ENCODE assay signal across 8 cellular contexts in genomic region chr16:55370762-55371482, GRCh38. TPM values are rescaled to one million over a fixed set of nuclear protein-coding genes. Genes with fewer than 3 reads are reported as not detected.
DNase-seq lines count a peak whose midpoint lies in the region; TF ChIP-seq lines count a peak whose summit lies in the region.

No MANE protein-coding gene starts in this region.

- H3K36me3 ChIP-seq in colonic mucosa (no peaks in the 10 kb centered on the region), transverse colon (no peaks in the 10 kb centered on the region)

- no peak overlapping the region for H3K9ac ChIP-seq in colonic mucosa (ENCODE audit: low read depth in 2 of 2, low read length in 2 of 2)

- TF ChIP-seq CTCF in colonic mucosa (IDR thresholded peaks at IDR 0.05) (no peak), transverse colon (IDR thresholded peaks at IDR 0.05) (peak in 1 of 5 experiments; percentile 13)

- H3K9me3 ChIP-seq in colonic mucosa (no peaks in the 10 kb centered on the region), transverse colon (no peaks in the 10 kb centered on the region)

- no peaks in the 10 kb centered on the region for H3K4me1 ChIP-seq in colonic mucosa
- H3K4me1 ChIP-seq in transverse colon: no peaks in the 10 kb centered on the region

- in situ Hi-C loops in transverse colon (cut with MboI; ENCODE audit: low pct_ligation_motif_present in 1 of 4, low pct_unique_long_range_greater_than_20kb in 1 of 4, low sequenced_read_pairs in 3 of 4): no loop called here

- H3K4me3 ChIP-seq in colonic mucosa: no peak overlapping the region
- H3K4me3 ChIP-seq in transverse colon: no peak overlapping the region

- CTCF ChIA-PET in activated CD4-positive, alpha-beta memory T cell treated with anti-CD3 and anti-CD28 coated beads for 36 hours (lab: Charles Lee): no interaction called here
- CTCF ChIA-PET in activated CD4-positive, alpha-beta memory T cell treated with anti-CD3 and anti-CD28 coated beads, Interleukin-2, amount 10 ng/mL, durations not matched to agents 7 days and 5 days (lab: Charles Lee): no interaction called here

- no peaks in the 10 kb centered on the region for H3K36me3 Mint-ChIP-seq in activated CD4-positive, alpha-beta memory T cell treated with anti-CD3 and anti-CD28 coated beads for 36 hours
- no peaks in the 10 kb centered on the region for H3K36me3 Mint-ChIP-seq in activated CD4-positive, alpha-beta memory T cell treated with anti-CD3 and anti-CD28 coated beads, Interleukin-2, amount 10 ng/mL, durations not matched to agents 7 days and 5 days (ENCODE audit: low read depth)

- no peak for TF ChIP-seq EP300 in transverse colon (IDR thresholded peaks at IDR 0.05; ENCODE audit: low read depth)

- intact Hi-C loops in activated CD4-positive, alpha-beta memory T cell treated with anti-CD3 and anti-CD28 coated beads for 36 hours (cut with micrococcal nuclease): no loop called here
- intact Hi-C loops in colonic mucosa (cut with DNase I) (no loop called here), transverse colon (cut with DNase I; ENCODE audit: low total_unique reads) (no loop called here)

- H3K27ac Mint-ChIP-seq in activated CD4-positive, alpha-beta memory T cell treated with anti-CD3 and anti-CD28 coated beads for 36 hours: no peak overlapping the region
- no peak overlapping the region for H3K27ac Mint-ChIP-seq in activated CD4-positive, alpha-beta memory T cell treated with anti-CD3 and anti-CD28 coated beads, Interleukin-2, amount 10 ng/mL, durations not matched to agents 7 days and 5 days

- POLR2A ChIA-PET in activated CD4-positive, alpha-beta memory T cell treated with anti-CD3 and anti-CD28 coated beads for 36 hours (lab: Charles Lee): no interaction called here
- POLR2A ChIA-PET in activated CD4-positive, alpha-beta memory T cell treated with anti-CD3 and anti-CD28 coated beads, Interleukin-2, amount 10 ng/mL, durations not matched to agents 7 days and 5 days (lab: Charles Lee): no interaction called here

- H3K27me3 Mint-ChIP-seq in activated CD4-positive, alpha-beta memory T cell treated with anti-CD3 and anti-CD28 coated beads for 36 hours: peaks cover 34% of the 10 kb centered on the region
- H3K27me3 Mint-ChIP-seq in activated CD4-positive, alpha-beta memory T cell treated with anti-CD3 and anti-CD28 coated beads, Interleukin-2, amount 10 ng/mL, durations not matched to agents 7 days and 5 days: peaks cover 37% of the 10 kb centered on the region

- no peak for TF ChIP-seq POLR2A in transverse colon (IDR thresholded peaks at IDR 0.05)

- peak; percentile 23 for DNase-seq in activated CD4-positive, alpha-beta memory T cell treated with anti-CD3 and anti-CD28 coated beads for 36 hours
- no peak for DNase-seq in activated CD4-positive, alpha-beta memory T cell treated with anti-CD3 and anti-CD28 coated beads, Interleukin-2, amount 10 ng/mL, durations not matched to agents 7 days and 5 days
- DNase-seq in NCI-H460 (ENCODE audit: extremely low read depth, low read depth) (peak; percentile 9), colonic mucosa (peak; percentile 22), left kidney (ENCODE audit: low read depth, low spot score) (peak; percentile 86), transverse colon (peak; percentile 15), SHP77 treated with DMSO at 0.1 percent for 48 hours (lab: John Stamatoyannopoulos, UW) (no peak)
- DNase-seq in stimulated activated CD4-positive, alpha-beta T cell treated with anti-CD3 and anti-CD28 coated beads, Interleukin-4, amount 100 ng/mL, for 4 hours: no peak

- H3K4me3 Mint-ChIP-seq in activated CD4-positive, alpha-beta memory T cell treated with anti-CD3 and anti-CD28 coated beads for 36 hours: no peak overlapping the region
- no peak overlapping the region for H3K4me3 Mint-ChIP-seq in activated CD4-positive, alpha-beta memory T cell treated with anti-CD3 and anti-CD28 coated beads, Interleukin-2, amount 10 ng/mL, durations not matched to agents 7 days and 5 days

- H3K27me3 ChIP-seq in colonic mucosa: peaks cover 23% of the 10 kb centered on the region
- peaks cover 41% of the 10 kb centered on the region for H3K27me3 ChIP-seq in transverse colon

- no peaks in the 10 kb centered on the region for H3K9me3 Mint-ChIP-seq in activated CD4-positive, alpha-beta memory T cell treated with anti-CD3 and anti-CD28 coated beads for 36 hours
- H3K9me3 Mint-ChIP-seq in activated CD4-positive, alpha-beta memory T cell treated with anti-CD3 and anti-CD28 coated beads, Interleukin-2, amount 10 ng/mL, durations not matched to agents 7 days and 5 days: no peaks in the 10 kb centered on the region

- no peaks in the 10 kb centered on the region for H3K4me1 Mint-ChIP-seq in activated CD4-positive, alpha-beta memory T cell treated with anti-CD3 and anti-CD28 coated beads for 36 hours (ENCODE audit: low read depth)
- H3K4me1 Mint-ChIP-seq in activated CD4-positive, alpha-beta memory T cell treated with anti-CD3 and anti-CD28 coated beads, Interleukin-2, amount 10 ng/mL, durations not matched to agents 7 days and 5 days: no peaks in the 10 kb centered on the region

- WGBS in transverse colon (ENCODE audit: low coverage in 1 of 2), 2 donors: 6 to 22% methylated on average over 5 to 26 of the region's 26 CpGs

- H3K27ac ChIP-seq in colonic mucosa (no peak overlapping the region), transverse colon (no peak overlapping the region)

RNA-seq across cellular contexts. Expression of gene IRX6, which starts 46.9 kb away (rescaled TPM):
- total RNA-seq in activated CD4-positive, alpha-beta memory T cell treated with anti-CD3 and anti-CD28 coated beads for 36 hours: not detected
- not detected for total RNA-seq in activated CD4-positive, alpha-beta memory T cell treated with anti-CD3 and anti-CD28 coated beads, Interleukin-2, amount 10 ng/mL, durations not matched to agents 7 days and 5 days
- not detected in 2 replicates for total RNA-seq in NCI-H460 (2014; rRNA removed; shearing (Covaris generic))
- polyA plus RNA-seq in NCI-H460 (2014; cell fraction: nucleus; rRNA removed): not detected in 2 replicates
- total RNA-seq in colonic mucosa (not detected), transverse colon (1 to 10 TPM in 1 of 4 donors, not detected in 3; 1.1 TPM)

Comparison
In these comparisons a context has a peak if more than half of its experiments do, and no peak if none do; other contexts are left out.
1. DNase-seq: peak in activated CD4-positive, alpha-beta memory T cell treated with anti-CD3 and anti-CD28 coated beads for 36 hours (single experiment), NCI-H460 (single experiment), colonic mucosa (single experiment), left kidney (single experiment) and transverse colon (single experiment); none in activated CD4-positive, alpha-beta memory T cell treated with anti-CD3 and anti-CD28 coated beads, Interleukin-2, amount 10 ng/mL, durations not matched to agents 7 days and 5 days (single experiment), SHP77 treated with DMSO at 0.1 percent for 48 hours (single experiment) and stimulated activated CD4-positive, alpha-beta T cell treated with anti-CD3 and anti-CD28 coated beads, Interleukin-4, amount 100 ng/mL, for 4 hours (0 of 2).